18 cellular contexts compared by ENCODE assay signal in genomic region chr3:127134466-127134865, GRCh38. TPM values are rescaled to one million over a fixed set of nuclear protein-coding genes. Genes with fewer than 3 reads are reported as not detected.
DNase-seq lines count a peak whose midpoint lies in the region; ATAC-seq, FAIRE-seq and TF ChIP-seq lines count a peak whose summit lies in the region.
"Had no signal": no experiment of that assay in that cellular context is flagged by ENCODE, and none has a peak within 500 bp of the region (broad histone marks: within the 10 kb centered on the region; RNA-seq: fewer than 3 reads in every experiment).

No MANE protein-coding gene starts in this region.

- no peaks in the 10 kb centered on the region; the same call in 1 of the 2 replicates for H3K23me2 ChIP-seq in H1 (ENCODE audit: low read depth, low read length)

- BruUV-seq in mammary epithelial cell (replicated peaks; lab: Mats Ljungman, UMichigan), result no TSS peak

- in situ Hi-C loops in mammary epithelial cell (cut with MboI; ENCODE audit: low sequenced_read_pairs in 2 of 2), result no loop called here

- H3K27me3 ChIP-seq in mammary epithelial cell (ENCODE audit: insufficient read depth, low read length) (peaks cover 10% of the 10 kb centered on the region), breast epithelium (peaks cover 0 to 38% of the 10 kb centered on the region in 2 donors), H1 (replicated peaks in 1 of 4; ENCODE audit: control insufficient read depth in 3 of 4, extremely low read depth in 1 of 4, insufficient read depth in 3 of 4, low read length in 3 of 4) (peaks cover 3 to 27% (median 26%) of the 10 kb centered on the region in 4 experiments)

- CTCF ChIA-PET in mammary epithelial cell (lab: Charles Lee; ENCODE audit: low non-redundant PET), result no interaction called here
- CTCF ChIA-PET in H1 (lab: Charles Lee; ENCODE audit: partially characterized antibody), result interaction anchor here (0.9 to 2.0 kb wide), 5 partner anchors 14 to 455 kb away, joined by 3 to 7 read pairs (median 3); partner anchors contain the start of gene PLXNA1

- H3K4me1 ChIP-seq in mammary epithelial cell (ENCODE audit: insufficient read depth, low read length), result peaks cover 10% of the 10 kb centered on the region
- H3K4me1 ChIP-seq in breast epithelium, result peaks cover 0 to 8% of the 10 kb centered on the region in 2 donors
- peaks cover 5 to 31% (median 19%) of the 10 kb centered on the region in 4 experiments for H3K4me1 ChIP-seq in H1 (replicated peaks in 1 of 4; ENCODE audit: control insufficient read depth in 3 of 4, insufficient read depth in 4 of 4, low read length in 3 of 4)

- TF ChIP-seq POLR2A in breast epithelium (IDR thresholded peaks at IDR 0.05) (no peak), H1 (IDR thresholded peaks at IDR 0.05; ENCODE audit: control extremely low read depth in 1 of 2, low read depth in 2 of 2, low read length in 2 of 2) (no peak)

- ATAC-seq in GM18909 (IDR thresholded peaks at IDR 0.05; ENCODE audit: poor library complexity, unreplicated experiment) (no peak), GM18511 (IDR thresholded peaks at IDR 0.05; ENCODE audit: unreplicated experiment) (no peak)

- H3K79me1 ChIP-seq in H1 (ENCODE audit: low read depth, low read length), result no peaks in the 10 kb centered on the region

- H3K56ac ChIP-seq in H1 (replicated peaks; ENCODE audit: insufficient read length, low read depth, low read length), result no peak overlapping the region

- dilution Hi-C loops in mammary epithelial cell (cut with HindIII; ENCODE audit: low sequenced_read_pairs), result no loop called here

- H3K18ac ChIP-seq in H1 (ENCODE audit: extremely low read depth, low read length), result no peak overlapping the region; the same call in 1 of the 2 replicates

- no peak for TF ChIP-seq RAD21 in H1 (IDR thresholded peaks at IDR 0.05 in 1 of 2, conservative IDR thresholded peaks at IDR 0.05 in 1 of 2; ENCODE audit: low read depth in 2 of 2, low read length in 2 of 2)

- peak overlapping the region; percentile 37 to 76 (median 44) for H3K4me3 Mint-ChIP-seq in nephron

- peak overlapping the region; percentile 90 for H4K91ac ChIP-seq in H1 (replicated peaks; ENCODE audit: insufficient read length, low read length)

- peak overlapping the region; percentile 27 for H3K4ac ChIP-seq in H1 (replicated peaks; ENCODE audit: insufficient read length, low read depth, low read length)

- H3K9me3 ChIP-seq in mammary epithelial cell (replicated peaks; ENCODE audit: insufficient read depth, low read length), result no peaks in the 10 kb centered on the region
- no peaks in the 10 kb centered on the region for H3K9me3 ChIP-seq in breast epithelium
- H3K9me3 ChIP-seq in H1 (ENCODE audit: insufficient read depth in 2 of 2, low read depth in 1 of 2, low read length in 1 of 2), result no peaks in the 10 kb centered on the region

- H3K9ac ChIP-seq in mammary epithelial cell (ENCODE audit: insufficient read depth, low read length), result no peak overlapping the region
- no peak overlapping the region for H3K9ac ChIP-seq in H1 (replicated peaks in 1 of 4; ENCODE audit: extremely low read depth in 1 of 4, low read depth in 3 of 4, low read length in 3 of 4)

- TF ChIP-seq EP300 in H1 (IDR thresholded peaks at IDR 0.05; ENCODE audit: borderline replicate concordance in 1 of 2, low read depth in 2 of 2, low read length in 2 of 2), result no peak

- 0 out of 2 replicates have a peak overlapping the region, but pooled peaks have one; percentile 11 for H2AK5ac ChIP-seq in H1 (ENCODE audit: low read depth, low read length)

- peak overlapping the region; percentile 55 for H2AFZ ChIP-seq in mammary epithelial cell (ENCODE audit: low read depth, low read length)
- H2AFZ ChIP-seq in H1 (ENCODE audit: low read length), result no peak overlapping the region

- H3K27ac ChIP-seq in mammary epithelial cell (ENCODE audit: insufficient read depth, low read depth, low read length) (no peak overlapping the region), breast epithelium (no peak overlapping the region), H1 (ENCODE audit: low read depth, low read length) (no peak overlapping the region)

- DNase-seq in mammary epithelial cell (no peak), breast epithelium (ENCODE audit: low spot score in 2 of 2) (no peak), H1 (ENCODE audit: low read depth in 1 of 2, low spot score in 2 of 2) (no peak), NCI-H774 (lab: John Stamatoyannopoulos, UW) (no peak)
- DNase-seq: Calu3; CD4-positive, alpha-beta memory T cell; GF-D8; GOT3; MM.1S; NCI-H1436 treated with DMSO at 0.1 percent for 48 hours; NCI-H526 treated with DMSO at 0.1 percent for 48 hours had no signal

- H2BK5ac ChIP-seq in H1 (ENCODE audit: low read depth, low read length), result no peak overlapping the region

- no peaks in the 10 kb centered on the region for H3K36me3 Mint-ChIP-seq in nephron (ENCODE audit: low read depth)
- H3K36me3 Mint-ChIP-seq: CD4-positive, alpha-beta memory T cell had no signal

- no peak overlapping the region for H3K4me3 ChIP-seq in mammary epithelial cell (replicated peaks in 1 of 3; ENCODE audit: insufficient read depth in 1 of 3, low read depth in 2 of 3, low read length in 3 of 3)
- no peak overlapping the region for H3K4me3 ChIP-seq in breast epithelium
- no peak overlapping the region for H3K4me3 ChIP-seq in H1 (ENCODE audit: extremely low read depth in 1 of 4, insufficient read depth in 2 of 4, low read depth in 3 of 4, low read length in 4 of 4)

- H3K27ac Mint-ChIP-seq in nephron, result peak overlapping the region in 1 of 3 experiments; percentile 28
- H3K27ac Mint-ChIP-seq: CD4-positive, alpha-beta memory T cell had no signal

- H3K36me3 ChIP-seq in mammary epithelial cell (ENCODE audit: insufficient read depth, low read length) (no peaks in the 10 kb centered on the region), breast epithelium (no peaks in the 10 kb centered on the region), H1 (ENCODE audit: control insufficient read depth in 2 of 4, insufficient read depth in 4 of 4, low read length in 3 of 4) (no peaks in the 10 kb centered on the region)

- H4K8ac ChIP-seq in H1 (ENCODE audit: extremely low read depth, insufficient read depth, low read length), result peak overlapping the region; percentile 87

- H2BK120ac ChIP-seq in H1 (replicated peaks; ENCODE audit: low read depth, low read length), result no peak overlapping the region

- H4K5ac ChIP-seq in H1 (ENCODE audit: insufficient read length, low read depth, low read length), result no peak overlapping the region

- H3K23ac ChIP-seq in H1 (ENCODE audit: insufficient read length), result no peak overlapping the region

- POLR2A ChIA-PET in H1 (lab: Charles Lee; ENCODE audit: partially characterized antibody), result no interaction called here

- WGBS in mammary epithelial cell (ENCODE audit: low coverage, missing lambda C conversion rate), result 36% methylated on average over 2 of the region's 7 CpGs
- 95% methylated on average over 7 of the region's 7 CpGs; no CpG with 5 or more reads in 1 of the 2 experiments for WGBS in H1 (ENCODE audit: extremely low coverage in 1 of 2, insufficient coverage in 1 of 2, insufficient read length in 1 of 2, insufficient replicate concordance in 2 of 2, low coverage in 1 of 2, low lambda C conversion rate in 2 of 2, missing lambda C conversion rate in 1 of 2), 2 experiments

- no peaks in the 10 kb centered on the region for H3K9me3 Mint-ChIP-seq in nephron

- no peak overlapping the region for H2BK20ac ChIP-seq in H1 (ENCODE audit: low read length)

- H3K27me3 Mint-ChIP-seq in nephron (ENCODE audit: low read depth), result peaks cover 83% of the 10 kb centered on the region

- H2BK15ac ChIP-seq in H1 (ENCODE audit: low read length), result no peak overlapping the region

- no peak for FAIRE-seq in H1 (lab: Jason Lieb, UNC)
- FAIRE-seq: A204.1, GM19239 had no signal

- peaks cover 28% of the 10 kb centered on the region for H3K4me1 Mint-ChIP-seq in nephron

- no peaks in the 10 kb centered on the region for H4K20me1 ChIP-seq in mammary epithelial cell (ENCODE audit: insufficient read depth, low read length)
- H4K20me1 ChIP-seq in H1 (replicated peaks in 1 of 2; ENCODE audit: control insufficient read depth in 1 of 2, insufficient read depth in 2 of 2, low read length in 2 of 2), result peaks cover 0 to 1% of the 10 kb centered on the region in 2 experiments

- H3K14ac ChIP-seq in H1 (ENCODE audit: insufficient read length), result no peak overlapping the region

- intact Hi-C loops in mammary epithelial cell (cut with micrococcal nuclease) (no loop called here), breast epithelium (cut with DNase I; ENCODE audit: low total_unique reads) (no loop called here)

- H2BK12ac ChIP-seq in H1 (ENCODE audit: low read depth, low read length), result peak overlapping the region; percentile 81; the same call in 1 of the 2 replicates

- H3K4me2 ChIP-seq in mammary epithelial cell (ENCODE audit: insufficient read depth, low read depth, low read length) (peak overlapping the region; percentile 1), H1 (ENCODE audit: insufficient read depth in 1 of 2, low read depth in 2 of 2, low read length in 2 of 2) (peak overlapping the region in 1 of 2 experiments; percentile 66; a peak in 2 of 4 replicates)

- H3K79me2 ChIP-seq in mammary epithelial cell (ENCODE audit: insufficient read depth, low read length), result no peaks in the 10 kb centered on the region
- H3K79me2 ChIP-seq in H1 (ENCODE audit: control insufficient read depth in 1 of 2, insufficient read depth in 2 of 2, low read length in 2 of 2), result no peaks in the 10 kb centered on the region

- TF ChIP-seq CTCF in mammary epithelial cell (conservative IDR thresholded peaks at IDR 0.05 in 1 of 2, IDR thresholded peaks at IDR 0.05 in 1 of 2; ENCODE audit: extremely low read depth in 1 of 2, insufficient read depth in 1 of 2, low read depth in 1 of 2, low read length in 2 of 2) (no peak), breast epithelium (IDR thresholded peaks at IDR 0.05) (no peak), H1 (IDR thresholded peaks at IDR 0.05; ENCODE audit: control extremely low read depth in 1 of 3, insufficient read depth in 1 of 3, low read depth in 1 of 3, low read length in 3 of 3) (no peak), nephron (IDR thresholded peaks at IDR 0.05; ENCODE audit: unreplicated experiment in 3 of 3) (no peak)

TF ChIP-seq in H1, 55 proteins besides CTCF, POLR2A, EP300 and RAD21 (continues in another document):
- TF ChIP-seq GABPA (IDR thresholded peaks at IDR 0.05; ENCODE audit: borderline replicate concordance, insufficient read depth, low read length), result no peak
- TF ChIP-seq TAF1 (IDR thresholded peaks at IDR 0.05; ENCODE audit: low read depth, low read length), result no peak

RNA-seq across cellular contexts. Expression of gene PRR23E, which starts 58.5 kb away (rescaled TPM):
- total RNA-seq in mammary epithelial cell, result not detected
- polyA plus RNA-seq in mammary epithelial cell, result not detected
- not detected for polyA minus RNA-seq in mammary epithelial cell
- not detected for total RNA-seq in breast epithelium
- not detected in 2 replicates for total RNA-seq in H1 (2021; fragmentation: NEBNext Ultra II Directional; extraction: Animal tissue kit (Norgen Biotek cat#: 25700))
- polyA plus RNA-seq in H1 (2011; rRNA removed), result not detected in 2 replicates
- not detected for polyA plus RNA-seq in H1 (2011; cell fraction: cytosol; rRNA removed)
- not detected for polyA plus RNA-seq in H1 (2011; cell fraction: nucleus; rRNA removed)
- 0.09 TPM in 1 of 4 replicates, not detected in the others for polyA plus RNA-seq in H1 (2012, experiment 1 of 2)
- not detected for polyA plus RNA-seq in H1 (2012, experiment 2 of 2)
- polyA plus RNA-seq in H1 (2013, experiment 1 of 2), result not detected
- 0.02 TPM for polyA plus RNA-seq in H1 (2013, experiment 2 of 2)
- polyA minus RNA-seq in H1 (2011; rRNA and poly(A)+ RNA removed), result not detected in 2 replicates
- polyA minus RNA-seq in H1 (2011; cell fraction: cytosol; rRNA and poly(A)+ RNA removed), result not detected
- not detected for polyA minus RNA-seq in H1 (2011; cell fraction: nucleus; rRNA and poly(A)+ RNA removed)
- total RNA-seq: Calu3; CD4-positive, alpha-beta memory T cell; LHCN-M2 had no signal
- polyA plus RNA-seq: BJ; CD4-positive, alpha-beta memory T cell had no signal
